ENCODE assay signal across 28 cellular contexts in the genomic region with DNA sequence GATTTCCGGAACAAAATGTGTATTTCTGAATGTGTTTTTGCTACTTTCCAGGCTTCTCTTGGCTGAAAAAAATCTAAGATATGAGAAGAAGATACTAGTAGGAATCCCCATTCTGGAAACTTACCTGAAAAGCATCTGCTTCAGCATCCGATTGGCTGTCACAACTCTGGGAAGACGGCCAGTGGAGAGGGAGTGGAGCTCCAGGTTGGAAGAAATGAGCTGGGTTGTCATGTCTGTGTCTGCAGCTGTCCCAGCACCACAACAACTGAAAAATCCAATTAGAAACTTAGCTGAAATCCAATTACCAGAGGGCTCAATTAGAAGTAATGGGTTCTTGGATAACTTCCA. TPM values are rescaled to one million over a fixed set of nuclear protein-coding genes. Genes with fewer than 3 reads are reported as not detected.
DNase-seq lines count a peak whose midpoint lies in the region; ATAC-seq and TF ChIP-seq lines count a peak whose summit lies in the region.
"Had no signal": no experiment of that assay in that cellular context is flagged by ENCODE, and none has a peak within 500 bp of the region (broad histone marks: within the 10 kb centered on the region; RNA-seq: fewer than 3 reads in every experiment).

No MANE protein-coding gene starts in this region.

- TF ChIP-seq POLR2A in gastroesophageal sphincter (IDR thresholded peaks at IDR 0.05): no peak

- H3K4me2 ChIP-seq in GM23248 (ENCODE audit: unreplicated experiment): peak overlapping the region; percentile 78
- H3K4me2 ChIP-seq: neural progenitor cell had no signal

- whole genome bisulfite sequencing in GM23248 (ENCODE audit: low coverage in 1 of 2, low lambda C conversion rate in 2 of 2, missing lambda C conversion rate in 2 of 2), 2 experiments: 53 to 67% methylated on average over 3 of the region's 3 CpGs
- WGBS in gastroesophageal sphincter (ENCODE audit: low coverage in 1 of 2), 2 donors: 70 to 100% methylated on average over 1 to 3 of the region's 3 CpGs

- ATAC-seq in gastroesophageal sphincter: no peak
- ATAC-seq: activated naive CD8-positive, alpha-beta T cell treated with anti-CD3 and anti-CD28 coated beads, Interleukin-2, amount 50 U/mL, for 24 hours; effector memory CD8-positive, alpha-beta T cell; sciatic nerve had no signal

- POLR2A ChIA-PET in AG04450 (lab: Yijun Ruan, JAX) (interaction anchor here (1.4 kb wide), 1 partner anchor 13 kb away, joined by 6 read pairs; no protein-coding TSS in a partner anchor), RWPE1 (lab: Yijun Ruan, JAX; ENCODE audit: low non-redundant PET) (no interaction called here)

- DNase-seq in AG04450 (ENCODE audit: low read depth, low spot score) (no peak), GM23248 (peak; percentile 33), RWPE1 (ENCODE audit: low spot score) (peak; percentile 73), epithelial cell of prostate (ENCODE audit: low read depth, low spot score) (no peak), Ammon's horn (ENCODE audit: low spot score) (no peak), posterior vena cava (ENCODE audit: low spot score) (no peak), globus pallidus (ENCODE audit: low spot score) (no peak)
- DNase-seq: activated CD4-positive, alpha-beta T cell treated with anti-CD3 and anti-CD28 coated beads, Interleukin-2, amount 50 U/mL, for 48 hours; activated CD4-positive, CD25-positive, alpha-beta regulatory T cell; activated effector memory CD4-positive, alpha-beta T cell treated with Interleukin-2 at 50 U/mL for 16 hours; activated naive CD8-positive, alpha-beta T cell treated with anti-CD3 and anti-CD28 coated beads, Interleukin-2, amount 50 U/mL, for 24 hours; effector memory CD8-positive, alpha-beta T cell; esophagus squamous epithelium; H9; NCI-H1048; NCI-H187; NCI-H2171 treated with DMSO at 0.1 percent for 48 hours; NCI-H524 treated with DMSO at 0.1 percent for 48 hours; posterior cingulate gyrus; T1000; transverse colon had no signal

- no peak overlapping the region for H2AFZ ChIP-seq in GM23248
- H2AFZ ChIP-seq: neural progenitor cell had no signal

- TF ChIP-seq CTCF in AG04450 (IDR thresholded peaks at IDR 0.05; ENCODE audit: low read depth, low read length) (no peak), RWPE1 (conservative IDR thresholded peaks at IDR 0.05; ENCODE audit: low read depth) (no peak), gastroesophageal sphincter (IDR thresholded peaks at IDR 0.05) (no peak)

- no peaks in the 10 kb centered on the region for H4K20me1 ChIP-seq in GM23248 (ENCODE audit: insufficient read depth)

- H3K4me1 ChIP-seq in GM23248 (ENCODE audit: insufficient read depth) (peaks cover 53% of the 10 kb centered on the region), gastroesophageal sphincter (peaks cover 0 to 47% (median 3%) of the 10 kb centered on the region in 3 donors)

- no peak for TF ChIP-seq EP300 in gastroesophageal sphincter (IDR thresholded peaks at IDR 0.05)

- peaks cover 40% of the 10 kb centered on the region for H3F3A ChIP-seq in GM23248 (ENCODE audit: insufficient read depth)

- in situ Hi-C loops in GM23248 (cut with MboI): loop anchor here (25.0 kb wide), 1 partner anchor 300 kb away; no protein-coding TSS in a partner anchor

- H3K27me3 ChIP-seq in AG04450 (ENCODE audit: control insufficient read depth, insufficient read depth, low read length) (no peaks in the 10 kb centered on the region), GM23248 (replicated peaks; ENCODE audit: insufficient read depth) (no peaks in the 10 kb centered on the region), gastroesophageal sphincter (no peaks in the 10 kb centered on the region)
- H3K27me3 ChIP-seq: esophagus squamous epithelium, neural progenitor cell, transverse colon had no signal

- H3K27ac ChIP-seq in AG04450 (ENCODE audit: low read depth, low read length): peak overlapping the region; percentile 78
- H3K27ac ChIP-seq in GM23248: peak overlapping the region; percentile 91
- peak overlapping the region; percentile 68 for H3K27ac ChIP-seq in RWPE1
- H3K27ac ChIP-seq in epithelial cell of prostate: peak overlapping the region; percentile 98
- no peak overlapping the region for H3K27ac ChIP-seq in gastroesophageal sphincter
- H3K27ac ChIP-seq: coronary artery, esophagus squamous epithelium, neural progenitor cell, transverse colon had no signal

- H3K9me3 ChIP-seq in AG04450 (ENCODE audit: control insufficient read depth, insufficient read depth, low read length) (peaks cover 5% of the 10 kb centered on the region; the same call in 1 of the 2 replicates), GM23248 (ENCODE audit: low read depth) (no peaks in the 10 kb centered on the region), gastroesophageal sphincter (no peaks in the 10 kb centered on the region)
- H3K9me3 ChIP-seq: esophagus squamous epithelium, transverse colon had no signal

- H3K9me2 ChIP-seq in GM23248 (ENCODE audit: insufficient read depth): no peaks in the 10 kb centered on the region

- H3K9ac ChIP-seq in GM23248: peak overlapping the region; percentile 94; the same call in 1 of the 2 replicates
- H3K9ac ChIP-seq: neural progenitor cell had no signal

- H3K36me3 ChIP-seq in GM23248 (ENCODE audit: low read depth) (peaks cover 59% of the 10 kb centered on the region), gastroesophageal sphincter (peaks cover 14 to 69% of the 10 kb centered on the region in 2 donors)

- intact Hi-C loops in posterior vena cava (cut with DNase I): no loop called here

- peaks cover 64% of the 10 kb centered on the region for H3K79me2 ChIP-seq in GM23248 (ENCODE audit: insufficient read depth)

- CTCF ChIA-PET in AG04450 (lab: Charles Lee) (interaction anchor here (1.3 to 6.9 kb wide), 2 partner anchors 16 to 125 kb away, joined by 6 to 119 read pairs; no protein-coding TSS in a partner anchor), RWPE1 (lab: Yijun Ruan, JAX) (interaction anchor here (0.6 to 2.7 kb wide), 4 partner anchors 10 to 550 kb away, joined by 4 to 13 read pairs (median 4); no protein-coding TSS in a partner anchor)

- H3K4me3 ChIP-seq in AG04450 (ENCODE audit: low read depth, low read length): no peak overlapping the region
- peak overlapping the region; percentile 61; the same call in 1 of the 2 replicates for H3K4me3 ChIP-seq in GM23248
- no peak overlapping the region for H3K4me3 ChIP-seq in gastroesophageal sphincter
- H3K4me3 ChIP-seq: coronary artery, esophagus squamous epithelium, lung, neural progenitor cell, transverse colon had no signal

RNA-seq across cellular contexts. Expression of gene PSMB7, which starts 3.0 kb away (rescaled TPM):
- 382 and 396 TPM in 2 replicates for polyA plus RNA-seq in AG04450 (2011; rRNA removed)
- polyA minus RNA-seq in AG04450 (2011; rRNA and poly(A)+ RNA removed): 181 and 188 TPM in 2 replicates
- total RNA-seq in GM23248 (2014; rRNA removed; shearing (Covaris generic)): 182 and 202 TPM in 2 replicates
- 245 and 249 TPM in 2 replicates for polyA plus RNA-seq in GM23248 (2016; fragmentation: Nextera tagmentation; extraction: Ambion mirVana)
- 100 to 1,000 TPM; 116 to 152 (median 144) TPM for total RNA-seq in gastroesophageal sphincter
- 10 to 100 TPM; 79.1 to 89.1 TPM for total RNA-seq in posterior vena cava

RNA-seq across cellular contexts. Expression of gene ADGRD2, which starts 38.0 kb away (rescaled TPM):
- polyA plus RNA-seq in AG04450 (2011; rRNA removed) (not detected in 2 replicates), GM23248 (2016; fragmentation: Nextera tagmentation; extraction: Ambion mirVana) (not detected in 2 replicates)
- not detected in 2 replicates for polyA minus RNA-seq in AG04450 (2011; rRNA and poly(A)+ RNA removed)
- not detected in 2 replicates for total RNA-seq in GM23248 (2014; rRNA removed; shearing (Covaris generic))
- total RNA-seq in gastroesophageal sphincter (not detected), posterior vena cava (not detected)
- total RNA-seq: glomerular endothelial cell, kidney epithelial cell, lung, sciatic nerve, transverse colon had no signal
- polyA plus RNA-seq: lung had no signal

Comparison
In these comparisons a context has a peak if more than half of its experiments do, and no peak if none do; other contexts are left out.
1. DNase-seq: peak in GM23248 (single experiment) and RWPE1 (single experiment); none in AG04450 (single experiment), epithelial cell of prostate (single experiment), Ammon's horn (single experiment), posterior vena cava (single experiment) and globus pallidus (single experiment).
2. H3K27ac ChIP-seq: peak in AG04450 (single experiment), GM23248 (single experiment), RWPE1 (single experiment) and epithelial cell of prostate (single experiment); none in gastroesophageal sphincter (0 of 4).